In the genomic region with DNA sequence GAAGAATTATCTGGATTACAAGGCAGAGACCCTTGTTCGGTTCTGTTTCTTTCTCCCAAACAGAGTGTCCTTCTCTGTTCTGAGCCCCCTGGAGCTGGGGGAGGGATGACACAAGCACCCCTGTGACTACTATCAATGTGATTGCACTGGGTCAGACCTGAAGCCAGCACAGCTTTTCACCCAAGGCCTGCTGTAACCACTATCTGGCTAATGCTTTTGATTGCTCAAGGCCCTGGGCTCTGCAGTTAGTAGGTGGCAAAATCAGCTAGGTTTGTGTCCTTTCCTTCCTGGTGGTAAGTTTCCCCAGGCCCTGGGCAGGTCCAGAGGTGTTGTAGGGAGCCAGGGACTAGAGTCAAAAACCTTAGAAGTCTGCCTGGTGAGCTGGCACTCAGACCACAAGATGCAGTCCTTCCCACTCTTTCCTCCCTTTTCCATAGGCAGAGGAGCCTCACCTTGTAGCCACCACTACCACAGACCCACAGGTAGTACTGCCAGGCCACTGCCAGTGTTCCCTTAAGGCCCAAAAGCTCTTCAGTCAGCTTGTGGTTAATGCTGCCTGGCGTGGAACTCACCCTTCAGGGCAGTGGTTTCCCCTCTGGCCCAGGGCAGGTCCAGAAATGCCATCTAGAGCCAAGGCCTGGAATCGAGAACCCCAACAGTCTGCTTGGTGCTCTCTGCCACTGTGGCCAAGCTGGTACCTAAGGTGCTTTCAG, we compare ENCODE assay signal across 20 cellular contexts.
DNase-seq lines count a peak whose midpoint lies in the region; ATAC-seq and TF ChIP-seq lines count a peak whose summit lies in the region.
"Had no signal": no experiment of that assay in that cellular context is flagged by ENCODE, and none has a peak within 500 bp of the region (broad histone marks: within the 10 kb centered on the region; RNA-seq: fewer than 3 reads in every experiment).

No MANE protein-coding gene starts in this region.

- peaks cover 51% of the 10 kb centered on the region for H3K4me1 Mint-ChIP-seq in activated T-cell treated with anti-CD3 and anti-CD28 coated beads, Interleukin-2, amount 50 U/mL, for 24 hours (ENCODE audit: low read depth)

- H3K27ac ChIP-seq in foreskin keratinocyte, result no peak overlapping the region
- H3K27ac ChIP-seq: A549, RWPE1 had no signal

- peak; percentile 34 for ATAC-seq in foreskin keratinocyte
- peak; percentile 40 for ATAC-seq in stimulated activated naive CD8-positive, alpha-beta T cell treated with anti-CD3 and anti-CD28 coated beads, Interleukin-15, Interleukin-2, amounts not matched to agents 100 U/mL and 50 U/mL, for 24 hours
- ATAC-seq in Right ventricle myocardium superior (ENCODE audit: poor library complexity), result no peak
- ATAC-seq in GM18873 (IDR thresholded peaks at IDR 0.05; ENCODE audit: low FRiP score, unreplicated experiment), result no peak
- ATAC-seq: left colon had no signal

- no peak overlapping the region for H3K4me3 Mint-ChIP-seq in activated T-cell treated with anti-CD3 and anti-CD28 coated beads, Interleukin-2, amount 50 U/mL, for 24 hours
- H3K4me3 Mint-ChIP-seq: T-helper 1 cell treated with Interleukin-12 subunit alpha and Interleukin-12 subunit beta and Interleukin-4 antibody, amounts not matched to agents 30 μg/mL and 1 μg/mL, for 36 hours had no signal

- peaks cover 19% of the 10 kb centered on the region for H3K9me3 Mint-ChIP-seq in activated T-cell treated with anti-CD3 and anti-CD28 coated beads, Interleukin-2, amount 50 U/mL, for 24 hours

- H3K27me3 ChIP-seq in foreskin keratinocyte, result no peaks in the 10 kb centered on the region

- intact Hi-C loops in Right ventricle myocardium superior (cut with DNase I), result no loop called here

- TF ChIP-seq CTCF in foreskin keratinocyte (conservative IDR thresholded peaks at IDR 0.05), result no peak

- no peaks in the 10 kb centered on the region for H3K27me3 Mint-ChIP-seq in activated T-cell treated with anti-CD3 and anti-CD28 coated beads, Interleukin-2, amount 50 U/mL, for 24 hours
- H3K27me3 Mint-ChIP-seq: CD4-positive, CD25-positive, alpha-beta regulatory T cell had no signal

- H3K27ac Mint-ChIP-seq in activated T-cell treated with anti-CD3 and anti-CD28 coated beads, Interleukin-2, amount 50 U/mL, for 24 hours, result peak overlapping the region; percentile 81
- H3K27ac Mint-ChIP-seq: T-helper 1 cell treated with Interleukin-12 subunit alpha and Interleukin-12 subunit beta and Interleukin-4 antibody, amounts not matched to agents 30 μg/mL and 1 μg/mL, for 36 hours had no signal

- H3K36me3 Mint-ChIP-seq in activated T-cell treated with anti-CD3 and anti-CD28 coated beads, Interleukin-2, amount 50 U/mL, for 24 hours (ENCODE audit: low read depth), result peaks cover 28% of the 10 kb centered on the region

- no peak for DNase-seq in activated T-cell treated with anti-CD3 and anti-CD28 coated beads, Interleukin-2, amount 50 U/mL, for 24 hours
- no peak for DNase-seq in activated T-cell treated with anti-CD3 and anti-CD28 coated beads for 4 hours
- peak; percentile 12 for DNase-seq in T1000 (lab: John Stamatoyannopoulos, UW)
- DNase-seq in foreskin keratinocyte, result peak in 1 of 2 donors; percentile 44
- DNase-seq in stimulated activated naive CD8-positive, alpha-beta T cell treated with anti-CD3 and anti-CD28 coated beads, Interleukin-15, Interleukin-2, amounts not matched to agents 100 U/mL and 50 U/mL, for 24 hours, result no peak
- no peak for DNase-seq in SIG-M5 treated with dmso at 0.1 percent for 504 hours (lab: John Stamatoyannopoulos, UW; ENCODE audit: unreplicated experiment)
- no peak for DNase-seq in Right ventricle myocardium superior
- DNase-seq: activated CD4-positive, alpha-beta T cell treated with anti-CD3 and anti-CD28 coated beads for 4 hours; activated T-cell treated with anti-CD3 and anti-CD28 coated beads, Interleukin-2, amount 50 U/mL, for 48 hours; CD4-positive, CD25-positive, alpha-beta regulatory T cell; cortex of kidney; hippocampal formation; left colon; MV-4-11; NCI-H2107; NCI-H774 had no signal

- H3K4me1 ChIP-seq in foreskin keratinocyte, result peaks cover 5% of the 10 kb centered on the region

Comparison
In these comparisons a context has a peak if more than half of its experiments do, and no peak if none do; other contexts are left out.
1. ATAC-seq: peak in foreskin keratinocyte (single experiment) and stimulated activated naive CD8-positive, alpha-beta T cell treated with anti-CD3 and anti-CD28 coated beads, Interleukin-15, Interleukin-2, amounts not matched to agents 100 U/mL and 50 U/mL, for 24 hours (single experiment); none in Right ventricle myocardium superior (single experiment) and GM18873 (single experiment).